In the genomic region with DNA sequence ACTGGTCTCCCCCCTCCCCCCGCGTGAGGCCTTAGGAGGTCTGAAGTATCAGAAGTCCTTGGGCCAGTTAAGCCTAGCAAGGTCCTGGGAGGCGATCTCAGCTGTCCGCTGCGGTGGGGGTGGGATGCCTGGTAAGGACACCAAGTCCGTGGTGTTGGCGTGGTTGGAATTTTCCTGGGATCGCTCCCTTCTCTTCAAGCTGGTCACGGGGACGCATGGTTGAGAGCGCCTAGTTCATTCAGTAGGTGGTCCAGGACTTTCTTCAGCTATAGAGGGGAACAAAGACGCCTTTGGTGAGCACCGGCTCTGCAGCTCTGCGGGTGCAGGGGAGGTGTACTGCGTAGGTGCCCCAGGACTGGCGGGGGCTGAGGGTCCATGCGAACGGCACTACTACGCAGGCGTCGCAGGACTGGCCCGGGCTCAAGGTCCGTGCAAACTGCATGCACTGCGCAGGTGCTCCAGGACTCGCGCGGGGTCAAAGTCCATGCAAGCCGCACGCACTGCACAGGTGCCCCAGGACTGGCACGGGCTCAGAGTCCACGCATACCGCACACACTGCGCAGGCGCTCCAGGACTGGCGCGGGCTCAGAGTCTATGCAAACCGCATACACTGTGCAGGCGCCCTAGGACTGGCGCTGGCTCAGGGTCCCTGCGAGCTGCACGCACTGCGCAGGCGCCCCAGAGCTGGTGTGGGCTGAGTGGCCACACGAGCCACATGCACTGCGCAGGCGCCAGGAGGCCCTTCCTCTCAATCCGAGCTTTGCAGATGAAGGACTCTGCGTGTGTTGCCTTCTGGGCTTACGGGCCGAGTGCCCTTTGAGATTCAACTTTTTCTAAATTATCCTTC, we compare ENCODE assay signal across 8 cellular contexts. TPM values are rescaled to one million over a fixed set of nuclear protein-coding genes. Genes with fewer than 3 reads are reported as not detected.
DNase-seq lines count a peak whose midpoint lies in the region; ATAC-seq lines count a peak whose summit lies in the region.

No MANE protein-coding gene starts in this region.

- H3K36me3 ChIP-seq in skeletal muscle satellite cell (ENCODE audit: insufficient read depth, low read length): no peaks in the 10 kb centered on the region

- DNase-seq in Ammon's horn (ENCODE audit: low spot score) (peak; percentile 91), SW480 (ENCODE audit: low spot score) (peak; percentile 89), hippocampal formation (lab: John Stamatoyannopoulos, UW) (peak; percentile 38 to 76), NCI-H345 treated with DMSO at 0.1 percent for 48 hours (lab: John Stamatoyannopoulos, UW; ENCODE audit: unreplicated experiment) (no peak)

- peak overlapping the region; percentile 85 for H3K4me2 ChIP-seq in skeletal muscle satellite cell (ENCODE audit: low read length)

- H3K27ac ChIP-seq in angular gyrus (ENCODE audit: low read depth, low read length): peak overlapping the region; percentile 85

- ATAC-seq in HG03097 (IDR thresholded peaks at IDR 0.05; ENCODE audit: low FRiP score, unreplicated experiment) (peak; percentile 36), GM18511 (IDR thresholded peaks at IDR 0.05; ENCODE audit: unreplicated experiment) (no peak)

- no peaks in the 10 kb centered on the region for H3K27me3 ChIP-seq in skeletal muscle satellite cell (ENCODE audit: control insufficient read depth, insufficient read depth, low read length)

- H3K9me3 ChIP-seq in skeletal muscle satellite cell (replicated peaks; ENCODE audit: low read length): no peaks in the 10 kb centered on the region

- H3K4me1 ChIP-seq in skeletal muscle satellite cell (ENCODE audit: control insufficient read depth, insufficient read depth, low read length): peaks cover 37% of the 10 kb centered on the region

- H3K4me3 ChIP-seq in skeletal muscle satellite cell (ENCODE audit: low read length): peak overlapping the region; percentile 65

- H3K9ac ChIP-seq in skeletal muscle satellite cell (ENCODE audit: low read depth, low read length): peak overlapping the region; percentile 23

RNA-seq across cellular contexts. Expression of a gene that starts 36.6 kb away (rescaled TPM):
- 190 and 226 TPM in 2 replicates for total RNA-seq in skeletal muscle satellite cell (2012; rRNA removed)
